ENCODE assay signal across 8 cellular contexts in genomic region chr1:66445492-66446181, GRCh38.
DNase-seq lines count a peak whose midpoint lies in the region; ATAC-seq and TF ChIP-seq lines count a peak whose summit lies in the region.

No MANE protein-coding gene starts in this region.

- TF ChIP-seq CTCF in DND-41 (IDR thresholded peaks at IDR 0.05; ENCODE audit: borderline replicate concordance, extremely low read depth, low read length, poor library complexity, severe bottlenecking) (peak; percentile 41), liver (IDR thresholded peaks at IDR 0.05; ENCODE audit: low read depth, low read length, missing input control) (no peak)

- H3K27ac ChIP-seq in DND-41 (ENCODE audit: low read length) = peak overlapping the region; percentile 50
- peak overlapping the region; percentile 21 to 33 for H3K27ac ChIP-seq in liver (ENCODE audit: low read depth in 1 of 2, low read length in 2 of 2)

- H3K4me1 ChIP-seq in DND-41 (ENCODE audit: insufficient read depth, low read length) (peaks cover 14% of the 10 kb centered on the region), liver (ENCODE audit: control insufficient read depth in 4 of 4, insufficient read depth in 4 of 4, low read length in 3 of 4) (no peaks in the 10 kb centered on the region)

- peak overlapping the region; percentile 28; the same call in 1 of the 2 replicates for H3K4me2 ChIP-seq in DND-41 (ENCODE audit: insufficient read depth, low read length)

- H3K9me3 ChIP-seq in DND-41 (ENCODE audit: insufficient read depth, low read length, severe bottlenecking) (no peaks in the 10 kb centered on the region), liver (ENCODE audit: control insufficient read depth in 4 of 4, low read length in 3 of 4) (no peaks in the 10 kb centered on the region)

- H2AFZ ChIP-seq in DND-41 (ENCODE audit: low read depth, low read length) = peak overlapping the region; percentile 69

- DNase-seq in DND-41 (peak; percentile 30), GF-D8 (lab: John Stamatoyannopoulos, UW) (no peak), hepatic stellate cell (ENCODE audit: low spot score) (no peak)
- DNase-seq in activated T-cell treated with anti-CD3 and anti-CD28 coated beads, Interleukin-2, amount 50 U/mL, for 1 hour = peak; percentile 50
- DNase-seq in stimulated activated CD8-positive, alpha-beta memory T cell treated with anti-CD3 and anti-CD28 coated beads, Interleukin-4, amount 100 ng/mL, for 48 hours = peak; percentile 56

- H3K4me3 ChIP-seq in DND-41 (ENCODE audit: low read depth in 1 of 2, low read length in 2 of 2) = no peak overlapping the region; a peak in 1 of 4 replicates
- H3K4me3 ChIP-seq in liver (ENCODE audit: low read depth in 1 of 3, low read length in 3 of 3) = no peak overlapping the region

- H3K27me3 ChIP-seq in DND-41 (ENCODE audit: insufficient read depth, low read length, poor library complexity) (peaks cover 10% of the 10 kb centered on the region), liver (ENCODE audit: control insufficient read depth in 4 of 4, insufficient read depth in 4 of 4, low read length in 3 of 4) (no peaks in the 10 kb centered on the region)

- peak; percentile 40 to 51 for TF ChIP-seq RAD21 in liver (IDR thresholded peaks at IDR 0.05)

- H3K4me3 Mint-ChIP-seq in IgD-negative memory B cell = peak overlapping the region in 3 of 4 donors; percentile 53 to 89 (median 63)

- WGBS in liver = 78% methylated on average over 5 of the region's 5 CpGs

- no peaks in the 10 kb centered on the region for H4K20me1 ChIP-seq in DND-41 (ENCODE audit: insufficient read depth, low read length)

- peaks cover 19 to 23% (median 20%) of the 10 kb centered on the region in 3 donors for H3K4me1 Mint-ChIP-seq in IgD-negative memory B cell

- H3K27ac Mint-ChIP-seq in IgD-negative memory B cell = peak overlapping the region; percentile 23 to 95 (median 85)

- no peaks in the 10 kb centered on the region for H3K9me3 Mint-ChIP-seq in IgD-negative memory B cell

- H3K36me3 ChIP-seq in DND-41 (ENCODE audit: insufficient read depth, low read length) (no peaks in the 10 kb centered on the region), liver (ENCODE audit: control insufficient read depth in 4 of 4, insufficient read depth in 3 of 4, low read depth in 1 of 4, low read length in 3 of 4) (no peaks in the 10 kb centered on the region)

- H3K9ac ChIP-seq in DND-41 (ENCODE audit: low read depth, low read length) = 0 out of 2 replicates have a peak overlapping the region, but pooled peaks have one; percentile 5
- no peak overlapping the region for H3K9ac ChIP-seq in liver (ENCODE audit: low read depth in 1 of 2, low read length in 2 of 2)

- H3K27me3 Mint-ChIP-seq in IgD-negative memory B cell = no peaks in the 10 kb centered on the region

- H3K79me2 ChIP-seq in DND-41 (ENCODE audit: insufficient read depth, low read length) = no peaks in the 10 kb centered on the region

- peaks cover 1% of the 10 kb centered on the region for H3K36me3 Mint-ChIP-seq in IgD-negative memory B cell

- peak; percentile 75 for ATAC-seq in DND-41 (ENCODE audit: insufficient read depth, low read depth)
- peak; percentile 86 for ATAC-seq in GM21423 (IDR thresholded peaks at IDR 0.05; ENCODE audit: unreplicated experiment)

TF ChIP-seq in liver, 16 proteins besides CTCF, POLR2A, EP300 and RAD21:
- TF ChIP-seq HNF4A (conservative IDR thresholded peaks at IDR 0.05) (no peak), REST (IDR thresholded peaks at IDR 0.05) (no peak), YY1 (IDR thresholded peaks at IDR 0.05) (no peak), FOXA1 (IDR thresholded peaks at IDR 0.05) (no peak), MAX (IDR thresholded peaks at IDR 0.05) (no peak), RXRA (IDR thresholded peaks at IDR 0.05) (no peak)
- TF ChIP-seq, protein P1, sequence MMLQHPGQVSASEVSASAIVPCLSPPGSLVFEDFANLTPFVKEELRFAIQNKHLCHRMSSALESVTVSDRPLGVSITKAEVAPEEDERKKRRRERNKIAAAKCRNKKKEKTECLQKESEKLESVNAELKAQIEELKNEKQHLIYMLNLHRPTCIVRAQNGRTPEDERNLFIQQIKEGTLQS (IDR thresholded peaks at IDR 0.05) = no peak
- TF ChIP-seq, protein P2, sequence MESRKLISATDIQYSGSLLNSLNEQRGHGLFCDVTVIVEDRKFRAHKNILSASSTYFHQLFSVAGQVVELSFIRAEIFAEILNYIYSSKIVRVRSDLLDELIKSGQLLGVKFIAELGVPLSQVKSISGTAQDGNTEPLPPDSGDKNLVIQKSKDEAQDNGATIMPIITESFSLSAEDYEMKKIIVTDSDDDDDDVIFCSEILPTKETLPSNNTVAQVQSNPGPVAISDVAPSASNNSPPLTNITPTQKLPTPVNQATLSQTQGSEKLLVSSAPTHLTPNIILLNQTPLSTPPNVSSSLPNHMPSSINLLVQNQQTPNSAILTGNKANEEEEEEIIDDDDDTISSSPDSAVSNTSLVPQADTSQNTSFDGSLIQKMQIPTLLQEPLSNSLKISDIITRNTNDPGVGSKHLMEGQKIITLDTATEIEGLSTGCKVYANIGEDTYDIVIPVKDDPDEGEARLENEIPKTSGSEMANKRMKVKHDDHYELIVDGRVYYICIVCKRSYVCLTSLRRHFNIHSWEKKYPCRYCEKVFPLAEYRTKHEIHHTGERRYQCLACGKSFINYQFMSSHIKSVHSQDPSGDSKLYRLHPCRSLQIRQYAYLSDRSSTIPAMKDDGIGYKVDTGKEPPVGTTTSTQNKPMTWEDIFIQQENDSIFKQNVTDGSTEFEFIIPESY (IDR thresholded peaks at IDR 0.05) = no peak

Comparison
In these comparisons a context has a peak if more than half of its experiments do, and no peak if none do; other contexts are left out.
1. DNase-seq: peak in DND-41 (single experiment), activated T-cell treated with anti-CD3 and anti-CD28 coated beads, Interleukin-2, amount 50 U/mL, for 1 hour (single experiment) and stimulated activated CD8-positive, alpha-beta memory T cell treated with anti-CD3 and anti-CD28 coated beads, Interleukin-4, amount 100 ng/mL, for 48 hours (single experiment); none in GF-D8 (single experiment) and hepatic stellate cell (single experiment).